Comparison of ENCODE assay signal across 11 cellular contexts in genomic region chr17:45429338-45430005, GRCh38. TPM values are rescaled to one million over a fixed set of nuclear protein-coding genes. Genes with fewer than 3 reads are reported as not detected.
A peak's percentile ranks its signal among the peaks of the same experiment; 100 is the strongest.
DNase-seq lines count a peak whose midpoint lies in the region; ATAC-seq and TF ChIP-seq lines count a peak whose summit lies in the region.
"Had no signal": no experiment of that assay in that cellular context is flagged by ENCODE, and none has a peak within 500 bp of the region (broad histone marks: within the 10 kb centered on the region; RNA-seq: fewer than 3 reads in every experiment).

No MANE protein-coding gene starts in this region.

- H4K8ac ChIP-seq in trophoblast cell (ENCODE audit: low read depth, low read length): no peak overlapping the region

- peaks cover 50% of the 10 kb centered on the region for H3K4me1 ChIP-seq in DOHH2 (ENCODE audit: control insufficient read depth, low read length)
- peaks cover 77% of the 10 kb centered on the region for H3K4me1 ChIP-seq in left ventricle myocardium inferior
- H3K4me1 ChIP-seq in trophoblast cell (ENCODE audit: control insufficient read depth in 1 of 2, insufficient read depth in 2 of 2, low read length in 2 of 2): peaks cover 15 to 31% of the 10 kb centered on the region in 2 experiments

- H4K12ac ChIP-seq in trophoblast cell (ENCODE audit: low read depth, low read length): no peak overlapping the region

- no peaks in the 10 kb centered on the region for H3K27me3 Mint-ChIP-seq in MCF 10A (ENCODE audit: insufficient read depth, unreplicated experiment)
- H3K27me3 Mint-ChIP-seq in Calu3 (ENCODE audit: unreplicated experiment): no peaks in the 10 kb centered on the region

- no peak overlapping the region for H3K4ac ChIP-seq in trophoblast cell (ENCODE audit: low read depth, low read length)

- ATAC-seq in HG03571 (IDR thresholded peaks at IDR 0.05; ENCODE audit: unreplicated experiment): no peak
- ATAC-seq: SK-N-SH treated with all-trans-retinoic acid at 6 μM for 48 hours had no signal

- no peak overlapping the region for H2BK5ac ChIP-seq in trophoblast cell (ENCODE audit: low read depth, low read length, poor library complexity)

- no peaks in the 10 kb centered on the region for H3K9me3 ChIP-seq in DOHH2 (ENCODE audit: control insufficient read depth, insufficient read depth, low read length)
- H3K9me3 ChIP-seq in left ventricle myocardium inferior (replicated peaks): no peaks in the 10 kb centered on the region
- no peaks in the 10 kb centered on the region for H3K9me3 ChIP-seq in trophoblast cell (ENCODE audit: insufficient read depth, low read depth, low read length)

- no peak overlapping the region for H2BK120ac ChIP-seq in trophoblast cell (ENCODE audit: insufficient read depth, low read length, poor library complexity)

- H3F3A ChIP-seq in DOHH2 (ENCODE audit: control insufficient read depth, insufficient read depth): peaks cover 7% of the 10 kb centered on the region

- H3K4me3 Mint-ChIP-seq in MCF 10A (ENCODE audit: unreplicated experiment) (no peak overlapping the region), Calu3 (ENCODE audit: low read depth, unreplicated experiment) (no peak overlapping the region)

- POLR2A ChIA-PET in MCF 10A (lab: Yijun Ruan, JAX): interaction anchor here (0.6 to 2.7 kb wide), 3 partner anchors 11 to 281 kb away, joined by 3 to 21 read pairs (median 3); partner anchors contain the start of gene HEXIM1

- DNase-seq in NCI-H748 treated with DMSO at 0.1 percent for 48 hours (lab: John Stamatoyannopoulos, UW): peak; percentile 28
- no peak for DNase-seq in left ventricle myocardium inferior
- DNase-seq in trophoblast cell: peak; percentile 35 to 40
- DNase-seq in C1 segment of cervical spinal cord (lab: John Stamatoyannopoulos, UW): no peak
- no peak for DNase-seq in MCF 10A (ENCODE audit: unreplicated experiment)
- DNase-seq in Calu3: no peak
- DNase-seq: activated T-cell treated with anti-CD3 and anti-CD28 coated beads, Interleukin-2, amount 50 U/mL, for 1 hour; effector CD4-positive, alpha-beta T cell had no signal

- no peak overlapping the region for H4K91ac ChIP-seq in trophoblast cell (ENCODE audit: low read depth, low read length)

- H3K9me2 ChIP-seq in DOHH2 (replicated peaks; ENCODE audit: control insufficient read depth, low read length): no peaks in the 10 kb centered on the region

- no peaks in the 10 kb centered on the region for H3K79me2 ChIP-seq in DOHH2 (ENCODE audit: control insufficient read depth, low read length)
- H3K79me2 ChIP-seq in trophoblast cell (ENCODE audit: control insufficient read depth, insufficient read depth, low read length, poor library complexity): peaks cover 2% of the 10 kb centered on the region

- H3K27ac Mint-ChIP-seq in MCF 10A (ENCODE audit: low read depth, unreplicated experiment): no peak overlapping the region
- no peak overlapping the region for H3K27ac Mint-ChIP-seq in Calu3 (ENCODE audit: unreplicated experiment)

- no peak overlapping the region for H3K9ac ChIP-seq in trophoblast cell (ENCODE audit: low read length)

- no peak overlapping the region for H3K23ac ChIP-seq in trophoblast cell (ENCODE audit: low read length)

- no peaks in the 10 kb centered on the region for H3K36me3 ChIP-seq in DOHH2 (ENCODE audit: control insufficient read depth, low read length)
- H3K36me3 ChIP-seq in left ventricle myocardium inferior: no peaks in the 10 kb centered on the region
- no peaks in the 10 kb centered on the region for H3K36me3 ChIP-seq in trophoblast cell (ENCODE audit: control insufficient read depth in 1 of 2, insufficient read depth in 2 of 2, low read length in 2 of 2)

- peak overlapping the region; percentile 66 for H3K27ac ChIP-seq in DOHH2 (ENCODE audit: low read depth, low read length)
- H3K27ac ChIP-seq in left ventricle myocardium inferior (replicated peaks): no peak overlapping the region
- no peak overlapping the region for H3K27ac ChIP-seq in trophoblast cell (ENCODE audit: low read depth, low read length)

- no peak overlapping the region for H3K14ac ChIP-seq in trophoblast cell (ENCODE audit: low read length)

- no peak overlapping the region for H2AK5ac ChIP-seq in trophoblast cell (ENCODE audit: low read length)

- no CpG with 5 or more reads among the region's 82 CpGs for WGBS in trophoblast cell (ENCODE audit: extremely low coverage, insufficient coverage, insufficient read length)

- no peak overlapping the region for H2BK12ac ChIP-seq in trophoblast cell (ENCODE audit: low read length)

- no TSS peak for BruUV-seq in MCF 10A (replicated peaks; lab: Mats Ljungman, UMichigan)
- no TSS peak for BruUV-seq in Calu3 (replicated peaks; lab: Mats Ljungman, UMichigan)

- no peaks in the 10 kb centered on the region for H4K20me1 ChIP-seq in DOHH2 (ENCODE audit: control insufficient read depth, insufficient read depth, low read depth, low read length)

- H3K79me1 ChIP-seq in trophoblast cell (ENCODE audit: low read length): peaks cover 23% of the 10 kb centered on the region

- H3K4me1 Mint-ChIP-seq in MCF 10A (ENCODE audit: insufficient read depth, unreplicated experiment): peaks cover 23% of the 10 kb centered on the region
- H3K4me1 Mint-ChIP-seq in Calu3 (ENCODE audit: low read depth, unreplicated experiment): peaks cover 51% of the 10 kb centered on the region

- intact Hi-C loops in left ventricle myocardium inferior (cut with micrococcal nuclease) (no loop called here), MCF 10A (cut with micrococcal nuclease) (loop anchor here (2.0 to 5.0 kb wide), 3 partner anchors 155 to 423 kb away; no protein-coding TSS in a partner anchor), Calu3 (cut with micrococcal nuclease; ENCODE audit: unreplicated experiment) (loop anchor here (5.0 kb wide), 1 partner anchor 38 kb away; no protein-coding TSS in a partner anchor)

- peak overlapping the region; percentile 73 for H3K4me2 ChIP-seq in DOHH2 (ENCODE audit: low read length)
- peak overlapping the region; percentile 50 for H3K4me2 ChIP-seq in trophoblast cell (ENCODE audit: low read length)

- H3K27me3 ChIP-seq in DOHH2 (ENCODE audit: control insufficient read depth, low read length): peaks cover 27% of the 10 kb centered on the region
- peaks cover 44% of the 10 kb centered on the region for H3K27me3 ChIP-seq in left ventricle myocardium inferior (ENCODE audit: low read depth)
- peaks cover 21% of the 10 kb centered on the region for H3K27me3 ChIP-seq in trophoblast cell (ENCODE audit: insufficient read depth, low read length)

- CTCF ChIA-PET in MCF 10A (lab: Yijun Ruan, JAX): interaction anchor here (0.6 kb wide), 1 partner anchor 160 kb away, joined by 3 read pairs; no protein-coding TSS in a partner anchor
- CTCF ChIA-PET in Calu3 (lab: Charles Lee): interaction anchor here (1.2 to 2.2 kb wide), 2 partner anchors 17 to 211 kb away, joined by 3 to 6 read pairs; no protein-coding TSS in a partner anchor

- TF ChIP-seq CTCF in DOHH2 (IDR thresholded peaks at IDR 0.05; ENCODE audit: low read depth, low read length, poor library complexity, severe bottlenecking): no peak
- TF ChIP-seq CTCF in left ventricle myocardium inferior (IDR thresholded peaks at IDR 0.05; ENCODE audit: borderline replicate concordance): no peak
- no peak for TF ChIP-seq CTCF in MCF 10A (IDR thresholded peaks at IDR 0.05; ENCODE audit: unreplicated experiment)
- no peak for TF ChIP-seq CTCF in Calu3 (IDR thresholded peaks at IDR 0.05; ENCODE audit: unreplicated experiment)

- H3K36me3 Mint-ChIP-seq in MCF 10A (ENCODE audit: insufficient read depth, unreplicated experiment): peaks cover 24% of the 10 kb centered on the region
- peaks cover 77% of the 10 kb centered on the region for H3K36me3 Mint-ChIP-seq in Calu3 (ENCODE audit: insufficient read depth, unreplicated experiment)

- peak overlapping the region; percentile 62 for H3K4me3 ChIP-seq in DOHH2 (ENCODE audit: low read length)
- H3K4me3 ChIP-seq in left ventricle myocardium inferior: peak overlapping the region; percentile 36
- H3K4me3 ChIP-seq in trophoblast cell (ENCODE audit: low read depth, low read length): no peak overlapping the region

- H2AFZ ChIP-seq in trophoblast cell (ENCODE audit: insufficient read depth, low read length, poor library complexity): no peak overlapping the region

- no peak overlapping the region for H3K18ac ChIP-seq in trophoblast cell (ENCODE audit: low read length)

- H3K9me3 Mint-ChIP-seq in MCF 10A (ENCODE audit: unreplicated experiment): no peaks in the 10 kb centered on the region
- no peaks in the 10 kb centered on the region for H3K9me3 Mint-ChIP-seq in Calu3 (ENCODE audit: low read depth, unreplicated experiment)

RNA-seq across cellular contexts. Expression of gene ARHGAP27, which starts 3.2 kb away (rescaled TPM):
- total RNA-seq in left ventricle myocardium inferior (15.1 TPM), MCF 10A (2022) (30.5 and 47.6 TPM in 2 replicates), Calu3 (2022) (104 and 125 TPM in 2 replicates)
- 12.2 and 13.9 TPM in 2 replicates for polyA plus RNA-seq in trophoblast cell (2013)

Comparison
In these comparisons a context has a peak if more than half of its experiments do, and no peak if none do; other contexts are left out.
1. DNase-seq: peak in NCI-H748 treated with DMSO at 0.1 percent for 48 hours (single experiment) and trophoblast cell (2 of 2); none in left ventricle myocardium inferior (single experiment), C1 segment of cervical spinal cord (0 of 14), MCF 10A (single experiment) and Calu3 (single experiment).